In genomic region chr1:149860271-149860670, GRCh38 we compare ENCODE assay signal across 8 cellular contexts. TPM values are rescaled to one million over a fixed set of nuclear protein-coding genes. Genes with fewer than 3 reads are reported as not detected.
A peak's percentile ranks its signal among the peaks of the same experiment; 100 is the strongest.
DNase-seq lines count a peak whose midpoint lies in the region; ATAC-seq lines count a peak whose summit lies in the region.
"Not testable (repeated sequence)": the region's sequence is repeated elsewhere in the genome, so short reads cannot be mapped to it uniquely, and the experiment has no call there.

No MANE protein-coding gene starts in this region.

- H3K4me1 Mint-ChIP-seq in activated CD8-positive, alpha-beta memory T cell treated with anti-CD3 and anti-CD28 coated beads, Interleukin-2, amount 10 ng/mL, durations not matched to agents 7 days and 5 days; natural killer cell treated with Interleukin-12 subunit alpha and Interleukin-12 subunit beta and Interleukin-15 and Interleukin-18, amount 100 ng/mL, for 72 hours (ENCODE audit: low read depth in 2 of 2): not testable (repeated sequence)

- H3K9me3 Mint-ChIP-seq in activated CD8-positive, alpha-beta memory T cell treated with anti-CD3 and anti-CD28 coated beads, Interleukin-2, amount 10 ng/mL, durations not matched to agents 7 days and 5 days (ENCODE audit: low read depth); natural killer cell treated with Interleukin-12 subunit alpha and Interleukin-12 subunit beta and Interleukin-15 and Interleukin-18, amount 100 ng/mL, for 72 hours: not testable (repeated sequence)

- intact Hi-C loops in Right ventricle myocardium superior (cut with DNase I): not testable (repeated sequence)

- H3K27ac Mint-ChIP-seq in activated CD8-positive, alpha-beta memory T cell treated with anti-CD3 and anti-CD28 coated beads, Interleukin-2, amount 10 ng/mL, durations not matched to agents 7 days and 5 days; natural killer cell treated with Interleukin-12 subunit alpha and Interleukin-12 subunit beta and Interleukin-15 and Interleukin-18, amount 100 ng/mL, for 72 hours: not testable (repeated sequence)

- ATAC-seq in GM18498 (IDR thresholded peaks at IDR 0.05; ENCODE audit: unreplicated experiment) (peak; percentile 10), GM19351 (IDR thresholded peaks at IDR 0.05; ENCODE audit: unreplicated experiment) (peak; percentile 13), GM21786 (IDR thresholded peaks at IDR 0.05; ENCODE audit: unreplicated experiment) (peak; percentile 1), HG02938 (IDR thresholded peaks at IDR 0.05; ENCODE audit: unreplicated experiment) (peak; percentile 2), HG03520 (IDR thresholded peaks at IDR 0.05; ENCODE audit: unreplicated experiment) (peak; percentile 9), Right ventricle myocardium superior (ENCODE audit: poor library complexity) (peak; percentile 2)
- ATAC-seq in activated CD8-positive, alpha-beta memory T cell treated with anti-CD3 and anti-CD28 coated beads, Interleukin-2, amount 10 ng/mL, durations not matched to agents 7 days and 5 days: peak; percentile 11
- ATAC-seq in natural killer cell treated with Interleukin-12 subunit alpha and Interleukin-12 subunit beta and Interleukin-15 and Interleukin-18, amount 100 ng/mL, for 72 hours: peak; percentile 25 to 43

- H3K4me3 Mint-ChIP-seq in activated CD8-positive, alpha-beta memory T cell treated with anti-CD3 and anti-CD28 coated beads, Interleukin-2, amount 10 ng/mL, durations not matched to agents 7 days and 5 days; natural killer cell treated with Interleukin-12 subunit alpha and Interleukin-12 subunit beta and Interleukin-15 and Interleukin-18, amount 100 ng/mL, for 72 hours: not testable (repeated sequence)

- H3K27me3 Mint-ChIP-seq in activated CD8-positive, alpha-beta memory T cell treated with anti-CD3 and anti-CD28 coated beads, Interleukin-2, amount 10 ng/mL, durations not matched to agents 7 days and 5 days; natural killer cell treated with Interleukin-12 subunit alpha and Interleukin-12 subunit beta and Interleukin-15 and Interleukin-18, amount 100 ng/mL, for 72 hours: not testable (repeated sequence)

- not testable (repeated sequence) for DNase-seq in activated CD8-positive, alpha-beta memory T cell treated with anti-CD3 and anti-CD28 coated beads, Interleukin-2, amount 10 ng/mL, durations not matched to agents 7 days and 5 days; Right ventricle myocardium superior; natural killer cell treated with Interleukin-12 subunit alpha and Interleukin-12 subunit beta and Interleukin-15 and Interleukin-18, amount 100 ng/mL, for 72 hours (ENCODE audit: low spot score)

- not testable (repeated sequence) for H3K36me3 Mint-ChIP-seq in activated CD8-positive, alpha-beta memory T cell treated with anti-CD3 and anti-CD28 coated beads, Interleukin-2, amount 10 ng/mL, durations not matched to agents 7 days and 5 days; natural killer cell treated with Interleukin-12 subunit alpha and Interleukin-12 subunit beta and Interleukin-15 and Interleukin-18, amount 100 ng/mL, for 72 hours

- CTCF ChIA-PET in activated CD8-positive, alpha-beta memory T cell treated with anti-CD3 and anti-CD28 coated beads, Interleukin-2, amount 10 ng/mL, durations not matched to agents 7 days and 5 days (lab: Charles Lee): not testable (repeated sequence)

RNA-seq across cellular contexts. Expression of gene BOLA1, which starts 39.1 kb away (rescaled TPM):
- total RNA-seq in activated CD8-positive, alpha-beta memory T cell treated with anti-CD3 and anti-CD28 coated beads, Interleukin-2, amount 10 ng/mL, durations not matched to agents 7 days and 5 days: 10 to 100 TPM; 24.4 to 28.6 TPM
- total RNA-seq in Right ventricle myocardium superior: 16.9 TPM
- 10 to 100 TPM; 13.9 to 16.2 TPM for total RNA-seq in natural killer cell treated with Interleukin-12 subunit alpha and Interleukin-12 subunit beta and Interleukin-15 and Interleukin-18, amount 100 ng/mL, for 72 hours

RNA-seq across cellular contexts. Expression of gene SV2A, which starts 57.4 kb away (rescaled TPM):
- 10 to 100 TPM; 15.8 to 17.1 TPM for total RNA-seq in activated CD8-positive, alpha-beta memory T cell treated with anti-CD3 and anti-CD28 coated beads, Interleukin-2, amount 10 ng/mL, durations not matched to agents 7 days and 5 days
- 0.32 TPM for total RNA-seq in Right ventricle myocardium superior
- 1 to 10 TPM; 1.4 to 7.4 TPM for total RNA-seq in natural killer cell treated with Interleukin-12 subunit alpha and Interleukin-12 subunit beta and Interleukin-15 and Interleukin-18, amount 100 ng/mL, for 72 hours
